In the genomic region with DNA sequence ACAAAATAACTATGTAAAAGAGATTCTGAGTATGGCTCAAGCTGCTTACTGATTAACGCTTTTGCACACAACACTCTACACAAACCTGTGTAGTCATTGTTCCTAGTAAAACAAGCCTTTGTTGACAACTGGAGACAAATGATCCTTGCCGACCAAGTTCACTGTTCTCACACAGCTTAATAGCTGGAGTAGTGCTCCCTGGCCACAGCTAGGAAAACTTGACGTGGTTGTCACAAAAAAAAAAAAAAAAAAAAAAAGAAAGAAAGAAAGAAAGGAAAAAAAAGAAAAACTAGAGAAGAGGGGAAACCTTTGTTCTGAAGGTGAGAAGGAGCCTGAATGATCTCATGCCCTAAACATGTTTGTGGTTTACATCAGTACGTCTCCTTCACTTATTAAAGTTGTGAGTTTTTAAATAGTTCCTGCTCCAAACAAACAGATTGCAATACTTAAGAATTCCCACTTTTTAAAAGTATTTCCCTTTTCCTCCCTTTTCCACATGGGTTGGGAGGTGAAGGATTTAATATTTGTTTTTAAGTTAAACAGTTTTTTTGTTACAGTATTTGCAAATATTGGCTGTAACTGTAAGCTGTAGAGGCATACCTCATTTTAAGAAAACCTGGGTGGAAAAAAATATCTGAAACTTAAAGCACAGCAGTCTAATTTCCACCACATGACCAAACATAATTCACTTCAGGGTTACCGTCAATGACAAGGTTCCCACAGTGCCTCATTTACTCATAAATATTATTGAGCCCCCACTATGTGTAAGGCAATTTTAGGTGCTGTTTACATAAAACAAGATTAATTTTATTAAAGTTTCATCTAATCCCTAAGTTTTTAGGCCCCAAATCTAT, we compare ENCODE assay signal across 11 cellular contexts.
DNase-seq lines count a peak whose midpoint lies in the region.
"Had no signal": no experiment of that assay in that cellular context is flagged by ENCODE, and none has a peak within 500 bp of the region (broad histone marks: within the 10 kb centered on the region; RNA-seq: fewer than 3 reads in every experiment).

No MANE protein-coding gene starts in this region.

- DNase-seq in COLO829 (ENCODE audit: low spot score) (peak; percentile 18), HuH-7 (ENCODE audit: low spot score) (peak; percentile 26), midbrain (lab: John Stamatoyannopoulos, UW) (peak; percentile 41), NCI-H146 treated with DMSO at 0.1 percent for 48 hours (lab: John Stamatoyannopoulos, UW; ENCODE audit: unreplicated experiment) (no peak), SIG-M5 treated with dmso at 0.1 percent for 504 hours (lab: John Stamatoyannopoulos, UW; ENCODE audit: unreplicated experiment) (no peak), NCI-H146 (lab: John Stamatoyannopoulos, UW) (no peak)
- DNase-seq in stimulated activated CD4-positive, alpha-beta T cell treated with anti-CD3 and anti-CD28 coated beads, Interleukin-15, amount 100 ng/mL, for 24 hours, result no peak
- DNase-seq: adrenal gland, naive B cell, RPMI8226 had no signal

- H3K27ac ChIP-seq in cingulate gyrus (ENCODE audit: low read depth, low read length), result peak overlapping the region; percentile 25
- H3K27ac ChIP-seq: adrenal gland had no signal

Comparison
In these comparisons a context has a peak if more than half of its experiments do, and no peak if none do; other contexts are left out.
1. DNase-seq: peak in COLO829 (single experiment), HuH-7 (single experiment) and midbrain (single experiment); none in NCI-H146 treated with DMSO at 0.1 percent for 48 hours (single experiment), SIG-M5 treated with dmso at 0.1 percent for 504 hours (single experiment), NCI-H146 (single experiment) and stimulated activated CD4-positive, alpha-beta T cell treated with anti-CD3 and anti-CD28 coated beads, Interleukin-15, amount 100 ng/mL, for 24 hours (single experiment).